ENCODE assay signal across 7 cellular contexts in genomic region chr14:50003213-50004021, GRCh38.
A peak's percentile ranks its signal among the peaks of the same experiment; 100 is the strongest.
DNase-seq lines count a peak whose midpoint lies in the region; ATAC-seq and TF ChIP-seq lines count a peak whose summit lies in the region.

No MANE protein-coding gene starts in this region.

- ATAC-seq in GM18505 (IDR thresholded peaks at IDR 0.05; ENCODE audit: unreplicated experiment), result peak; percentile 46
- ATAC-seq in HG02642 (IDR thresholded peaks at IDR 0.05; ENCODE audit: poor library complexity, unreplicated experiment), result peak; percentile 55
- ATAC-seq in left colon, result peak; percentile 67

- H3K27ac ChIP-seq in WERI-Rb-1, result no peak overlapping the region

- peak overlapping the region; percentile 63 for H3K4me3 ChIP-seq in WERI-Rb-1 (ENCODE audit: low read depth, low read length)

- 0 out of 2 replicates have a peak, but pooled peaks have one; percentile 7 for TF ChIP-seq CTCF in WERI-Rb-1 (IDR thresholded peaks at IDR 0.05; ENCODE audit: low read depth, low read length)

- no peaks in the 10 kb centered on the region for H3K9me3 ChIP-seq in WERI-Rb-1 (ENCODE audit: severe bottlenecking)

- intact Hi-C loops in left colon (cut with DNase I, micrococcal nuclease), result loop anchor here in 1 of 2 donors (10.0 kb wide), 1 partner anchor 139 kb away; no protein-coding TSS in a partner anchor

- DNase-seq in NCI-H146 treated with DMSO at 0.1 percent for 48 hours (lab: John Stamatoyannopoulos, UW; ENCODE audit: unreplicated experiment), result peak; percentile 46
- DNase-seq in WERI-Rb-1, result peak; percentile 73
- peak; percentile 77 for DNase-seq in central memory CD4-positive, alpha-beta T cell
- DNase-seq in left colon, result peak; percentile 94 to 97
- DNase-seq in stimulated activated CD4-positive, alpha-beta T cell treated with anti-CD3 and anti-CD28 coated beads, Interleukin-4, amount 100 ng/mL, for 1 hour, result peak; percentile 74

- H3K27me3 ChIP-seq in WERI-Rb-1 (ENCODE audit: insufficient read depth, low read depth, severe bottlenecking), result no peaks in the 10 kb centered on the region

- TF ChIP-seq POLR2A in GM18505 (IDR thresholded peaks at IDR 0.05; ENCODE audit: borderline replicate concordance, extremely low read depth, insufficient read depth, insufficient read length), result peak; percentile 89

- H3K36me3 ChIP-seq in WERI-Rb-1, result no peaks in the 10 kb centered on the region
